ENCODE assay signal across 17 cellular contexts in the genomic region with DNA sequence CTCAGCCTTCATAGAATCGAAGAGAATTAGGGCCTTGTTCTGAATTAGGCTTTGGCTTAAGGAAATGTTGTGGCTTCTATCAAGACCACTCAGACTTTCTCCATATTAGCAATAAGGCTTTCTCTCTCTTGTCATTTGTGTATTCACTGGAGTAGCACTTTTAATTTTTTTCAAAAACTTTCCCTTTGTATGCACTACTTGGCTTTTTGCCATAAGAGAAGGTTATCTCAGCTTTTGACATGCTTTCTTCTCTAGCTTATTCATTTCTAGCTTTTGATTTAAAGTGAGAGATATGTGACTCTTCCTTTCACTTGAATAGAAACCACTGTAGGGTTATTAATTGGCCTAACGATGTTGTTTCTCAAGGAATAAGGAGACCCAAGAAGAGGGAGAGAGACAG.
DNase-seq lines count a peak whose midpoint lies in the region; ATAC-seq, FAIRE-seq and TF ChIP-seq lines count a peak whose summit lies in the region.
"Had no signal": no experiment of that assay in that cellular context is flagged by ENCODE, and none has a peak within 500 bp of the region (broad histone marks: within the 10 kb centered on the region; RNA-seq: fewer than 3 reads in every experiment).

No MANE protein-coding gene starts in this region.

- no TSS peak for BruUV-seq in endothelial cell of umbilical vein (replicated peaks; lab: Mats Ljungman, UMichigan)

- dilution Hi-C loops in endothelial cell of umbilical vein (cut with MboI; ENCODE audit: extremely low pct_ligation_motif_present, low sequenced_read_pairs) = no loop called here

- TF ChIP-seq POLR2A in endothelial cell of umbilical vein (IDR thresholded peaks at IDR 0.05; ENCODE audit: low read depth, low read length) = no peak

- no peaks in the 10 kb centered on the region for H3K36me3 ChIP-seq in endothelial cell of umbilical vein (ENCODE audit: control insufficient read depth in 2 of 2, extremely low read depth in 1 of 2, insufficient read depth in 2 of 2, low read length in 2 of 2)
- H3K36me3 ChIP-seq: breast epithelium, pancreas, Peyer's patch, sigmoid colon had no signal

- CTCF ChIA-PET in endothelial cell of umbilical vein (lab: Charles Lee) = interaction anchor here (1.8 kb wide), 1 partner anchor 127 kb away, joined by 5 read pairs; no protein-coding TSS in a partner anchor

- no peak for DNase-seq in GM18507 (ENCODE audit: extremely low spot score, insufficient read length, low read depth)
- DNase-seq in endothelial cell of umbilical vein (ENCODE audit: low read depth, low spot score) = peak; percentile 35
- no peak for DNase-seq in ecto neural progenitor cell (ENCODE audit: low spot score)
- DNase-seq in AML-193 (lab: John Stamatoyannopoulos, UW) = no peak
- no peak for DNase-seq in hippocampal formation (lab: John Stamatoyannopoulos, UW)
- DNase-seq: activated CD4-positive, alpha-beta T cell treated with anti-CD3 and anti-CD28 coated beads, Interleukin-2, amount 10 ng/mL, durations not matched to agents 7 days and 5 days; activated naive CD8-positive, alpha-beta T cell treated with anti-CD3 and anti-CD28 coated beads, Interleukin-2, amount 10 ng/mL, durations not matched to agents 7 days and 5 days; COR-L47; NCI-H1048; NCI-H82; pancreas; Peyer's patch; sigmoid colon had no signal

- intact Hi-C loops in endothelial cell of umbilical vein (cut with micrococcal nuclease) = loop anchor here (10.0 kb wide), 1 partner anchor 363 kb away; no protein-coding TSS in a partner anchor

- peak; percentile 63 for FAIRE-seq in GM18507 (lab: Jason Lieb, UNC)
- FAIRE-seq in endothelial cell of umbilical vein (lab: Jason Lieb, UNC) = no peak
- FAIRE-seq: pancreas had no signal

- H3K4me2 ChIP-seq in endothelial cell of umbilical vein (ENCODE audit: insufficient read depth, low read length) = no peak overlapping the region
- H3K4me2 ChIP-seq: KMS-11 had no signal

- H3K27ac ChIP-seq in endothelial cell of umbilical vein (ENCODE audit: insufficient read depth, low read depth, low read length) = no peak overlapping the region
- H3K27ac ChIP-seq: breast epithelium, KMS-11, pancreas, Peyer's patch, sigmoid colon had no signal

- H3K4me3 ChIP-seq in endothelial cell of umbilical vein (replicated peaks in 1 of 3; ENCODE audit: insufficient read depth in 1 of 3, low read depth in 1 of 3, low read length in 3 of 3) = no peak overlapping the region
- H3K4me3 ChIP-seq: breast epithelium, pancreas, Peyer's patch, sigmoid colon had no signal

- ATAC-seq in GM19025 (IDR thresholded peaks at IDR 0.05; ENCODE audit: low read depth, unreplicated experiment) (peak; percentile 81), HG02885 (IDR thresholded peaks at IDR 0.05; ENCODE audit: poor library complexity, unreplicated experiment) (peak; percentile 57)
- ATAC-seq: pancreas had no signal

- H3K9me1 ChIP-seq in endothelial cell of umbilical vein (replicated peaks; ENCODE audit: control insufficient read depth, extremely low read depth, insufficient read depth, low read length) = peaks cover 2% of the 10 kb centered on the region

- no peaks in the 10 kb centered on the region for H3K27me3 ChIP-seq in endothelial cell of umbilical vein (ENCODE audit: control insufficient read depth in 2 of 2, insufficient read depth in 2 of 2, low read length in 2 of 2)
- H3K27me3 ChIP-seq: breast epithelium, pancreas, Peyer's patch, sigmoid colon had no signal

- H3K79me2 ChIP-seq in endothelial cell of umbilical vein (ENCODE audit: control insufficient read depth, insufficient read depth, low read length) = no peaks in the 10 kb centered on the region

- TF ChIP-seq CTCF in endothelial cell of umbilical vein (IDR thresholded peaks at IDR 0.05; ENCODE audit: extremely low read depth in 1 of 2, insufficient read depth in 1 of 2, low read depth in 1 of 2, low read length in 2 of 2) = no peak

- no peak overlapping the region for H2AFZ ChIP-seq in endothelial cell of umbilical vein (ENCODE audit: low read depth, low read length)

- POLR2A ChIA-PET in endothelial cell of umbilical vein (lab: Charles Lee) = no interaction called here

- H4K20me1 ChIP-seq in endothelial cell of umbilical vein (replicated peaks; ENCODE audit: control insufficient read depth, extremely low read depth, insufficient read depth, low read length) = no peaks in the 10 kb centered on the region

- H3K9me3 ChIP-seq in endothelial cell of umbilical vein (replicated peaks; ENCODE audit: control insufficient read depth, insufficient read depth, low read length) = no peaks in the 10 kb centered on the region
- H3K9me3 ChIP-seq: breast epithelium, pancreas, Peyer's patch, sigmoid colon had no signal

- no peak overlapping the region for H3K9ac ChIP-seq in endothelial cell of umbilical vein (replicated peaks; ENCODE audit: extremely low read depth, insufficient read depth, low read length)
- H3K9ac ChIP-seq: KMS-11 had no signal

- no peaks in the 10 kb centered on the region for H3K4me1 ChIP-seq in endothelial cell of umbilical vein (ENCODE audit: control insufficient read depth, extremely low read depth, insufficient read depth, low read length)
- H3K4me1 ChIP-seq: breast epithelium, Peyer's patch had no signal

TF ChIP-seq in endothelial cell of umbilical vein, 7 proteins besides CTCF, POLR2A, EP300 and RAD21:
- TF ChIP-seq GATA2 (IDR thresholded peaks at IDR 0.05; ENCODE audit: insufficient read depth, insufficient read length, low read depth, low read length) = no peak
- TF ChIP-seq JUN (IDR thresholded peaks at IDR 0.05; ENCODE audit: borderline replicate concordance, insufficient read depth, insufficient read length, low read depth) = no peak
- TF ChIP-seq, protein P1, sequence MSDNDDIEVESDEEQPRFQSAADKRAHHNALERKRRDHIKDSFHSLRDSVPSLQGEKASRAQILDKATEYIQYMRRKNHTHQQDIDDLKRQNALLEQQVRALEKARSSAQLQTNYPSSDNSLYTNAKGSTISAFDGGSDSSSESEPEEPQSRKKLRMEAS (IDR thresholded peaks at IDR 0.05; ENCODE audit: insufficient read depth, insufficient read length) = no peak
- TF ChIP-seq FOS (IDR thresholded peaks at IDR 0.05; ENCODE audit: borderline replicate concordance, insufficient read depth, low read length) = no peak
- no peak for TF ChIP-seq EZH2 (IDR thresholded peaks at IDR 0.05; ENCODE audit: borderline replicate concordance, low read depth, low read length, severe bottlenecking)
- TF ChIP-seq MYC (IDR thresholded peaks at IDR 0.05; ENCODE audit: low read depth, low read length) = no peak
- no peak for TF ChIP-seq POLR2AphosphoS5 (IDR thresholded peaks at IDR 0.05; ENCODE audit: insufficient read depth, low read depth, low read length)
